ENCODE assay signal across 20 cellular contexts in the genomic region with DNA sequence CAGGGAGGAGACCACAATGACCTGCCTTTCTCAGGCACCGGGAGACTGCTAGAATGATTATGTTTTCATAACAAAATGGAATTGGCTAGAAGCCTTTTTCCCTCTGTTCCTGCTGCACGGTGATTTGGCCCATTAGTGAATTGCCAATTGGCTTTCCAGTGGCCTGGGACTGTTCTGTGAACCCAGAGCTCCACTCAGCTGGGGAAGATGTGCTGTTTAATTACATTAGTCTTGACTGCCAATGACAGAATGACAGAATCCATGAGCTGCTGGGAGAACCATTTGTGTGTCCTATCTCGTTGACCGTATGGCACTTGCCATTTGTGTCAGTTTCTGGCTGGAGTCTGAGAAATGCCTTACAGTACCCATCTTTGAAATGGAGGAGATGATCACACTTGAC.
DNase-seq lines count a peak whose midpoint lies in the region; ATAC-seq, FAIRE-seq and TF ChIP-seq lines count a peak whose summit lies in the region.
"Had no signal": no experiment of that assay in that cellular context is flagged by ENCODE, and none has a peak within 500 bp of the region (broad histone marks: within the 10 kb centered on the region; RNA-seq: fewer than 3 reads in every experiment).

No MANE protein-coding gene starts in this region.

- TF ChIP-seq EP300 in H1 (IDR thresholded peaks at IDR 0.05; ENCODE audit: borderline replicate concordance in 1 of 2, low read depth in 2 of 2, low read length in 2 of 2): no peak

- no peak overlapping the region for H2BK15ac ChIP-seq in H1 (ENCODE audit: low read length)

- H3K27ac ChIP-seq in H1 (ENCODE audit: low read depth, low read length): no peak overlapping the region
- H3K27ac ChIP-seq: BLaER1, C4-2B had no signal

- no peak overlapping the region for H2BK120ac ChIP-seq in H1 (replicated peaks; ENCODE audit: low read depth, low read length)

- H3K4me3 ChIP-seq in BE2C (ENCODE audit: low read depth, low read length) (no peak overlapping the region), H1 (ENCODE audit: extremely low read depth in 1 of 4, insufficient read depth in 2 of 4, low read depth in 3 of 4, low read length in 4 of 4) (no peak overlapping the region)
- H3K4me3 ChIP-seq: BLaER1 had no signal

- H3K79me1 ChIP-seq in H1 (ENCODE audit: low read depth, low read length): no peaks in the 10 kb centered on the region

- TF ChIP-seq CTCF in BE2C (IDR thresholded peaks at IDR 0.05; ENCODE audit: low read depth, low read length) (no peak), H1 (IDR thresholded peaks at IDR 0.05; ENCODE audit: control extremely low read depth in 1 of 3, insufficient read depth in 1 of 3, low read depth in 1 of 3, low read length in 3 of 3) (no peak)

- H3K4ac ChIP-seq in H1 (replicated peaks; ENCODE audit: insufficient read length, low read depth, low read length): no peak overlapping the region

- H3K18ac ChIP-seq in H1 (ENCODE audit: extremely low read depth, low read length): no peak overlapping the region

- no peaks in the 10 kb centered on the region for H3K9me3 ChIP-seq in BE2C
- H3K9me3 ChIP-seq in H1 (ENCODE audit: insufficient read depth in 2 of 2, low read depth in 1 of 2, low read length in 1 of 2): no peaks in the 10 kb centered on the region
- H3K9me3 ChIP-seq: BLaER1 had no signal

- FAIRE-seq in H1 (lab: Jason Lieb, UNC): no peak
- FAIRE-seq: GM12891, GM18507 had no signal

- no peak overlapping the region for H4K91ac ChIP-seq in H1 (replicated peaks; ENCODE audit: insufficient read length, low read length)

- no peak overlapping the region for H2AK5ac ChIP-seq in H1 (ENCODE audit: low read depth, low read length)

- DNase-seq in BE2C: peak; percentile 86
- peak; percentile 20 for DNase-seq in NCI-H446 treated with DMSO at 0.1 percent for 48 hours (lab: John Stamatoyannopoulos, UW)
- no peak for DNase-seq in H1 (ENCODE audit: low read depth in 1 of 2, low spot score in 2 of 2)
- DNase-seq in sciatic nerve (ENCODE audit: low spot score): no peak
- DNase-seq in HPDE6-E6E7 (ENCODE audit: extremely low spot score): no peak
- no peak for DNase-seq in stimulated activated CD8-positive, alpha-beta memory T cell treated with anti-CD3 and anti-CD28 coated beads, Interleukin-4, amount 100 ng/mL, for 48 hours
- DNase-seq: Calu3; CD4-positive, alpha-beta T cell; CD8-positive, alpha-beta memory T cell; COR-L47; DMS53; DMS79 treated with DMSO at 0.1 percent for 48 hours; GF-D8; GOT3; H7; HCEC 1CT had no signal

- intact Hi-C loops in sciatic nerve (cut with DNase I): no loop called here

- no peaks in the 10 kb centered on the region for H3K23me2 ChIP-seq in H1 (ENCODE audit: low read depth, low read length)

- no peak overlapping the region for H2BK12ac ChIP-seq in H1 (ENCODE audit: low read depth, low read length)

- H2BK5ac ChIP-seq in H1 (ENCODE audit: low read depth, low read length): no peak overlapping the region

- H3K56ac ChIP-seq in H1 (replicated peaks; ENCODE audit: insufficient read length, low read depth, low read length): no peak overlapping the region

- TF ChIP-seq RAD21 in H1 (IDR thresholded peaks at IDR 0.05 in 1 of 2, conservative IDR thresholded peaks at IDR 0.05 in 1 of 2; ENCODE audit: low read depth in 2 of 2, low read length in 2 of 2): no peak

- H4K5ac ChIP-seq in H1 (ENCODE audit: insufficient read length, low read depth, low read length): no peak overlapping the region

- H3K4me2 ChIP-seq in H1 (ENCODE audit: insufficient read depth in 1 of 2, low read depth in 2 of 2, low read length in 2 of 2): no peak overlapping the region
- H3K4me2 ChIP-seq: BLaER1 had no signal

- CTCF ChIA-PET in H1 (lab: Charles Lee; ENCODE audit: partially characterized antibody): interaction anchor here (1.3 kb wide), 1 partner anchor 22 kb away, joined by 3 read pairs; no protein-coding TSS in a partner anchor

- POLR2A ChIA-PET in H1 (lab: Charles Lee; ENCODE audit: partially characterized antibody): no interaction called here

- WGBS in H1 (ENCODE audit: extremely low coverage in 1 of 2, insufficient coverage in 1 of 2, insufficient read length in 1 of 2, insufficient replicate concordance in 2 of 2, low coverage in 1 of 2, low lambda C conversion rate in 2 of 2, missing lambda C conversion rate in 1 of 2), 2 experiments: 91% methylated on average over 4 of the region's 4 CpGs; no CpG with 5 or more reads in 1 of the 2 experiments

- no peak for TF ChIP-seq POLR2A in H1 (IDR thresholded peaks at IDR 0.05; ENCODE audit: control extremely low read depth in 1 of 2, low read depth in 2 of 2, low read length in 2 of 2)

- H2BK20ac ChIP-seq in H1 (ENCODE audit: low read length): no peak overlapping the region

- no peak overlapping the region for H4K8ac ChIP-seq in H1 (ENCODE audit: extremely low read depth, insufficient read depth, low read length)

- H3K36me3 ChIP-seq in BE2C (no peaks in the 10 kb centered on the region), H1 (ENCODE audit: control insufficient read depth in 2 of 4, insufficient read depth in 4 of 4, low read length in 3 of 4) (no peaks in the 10 kb centered on the region)
- H3K36me3 ChIP-seq: BLaER1 had no signal

- H3K4me1 ChIP-seq in BE2C: peaks cover 19% of the 10 kb centered on the region
- H3K4me1 ChIP-seq in H1 (replicated peaks in 1 of 4; ENCODE audit: control insufficient read depth in 3 of 4, insufficient read depth in 4 of 4, low read length in 3 of 4): no peaks in the 10 kb centered on the region
- H3K4me1 ChIP-seq: BLaER1 had no signal

- H3K23ac ChIP-seq in H1 (ENCODE audit: insufficient read length): no peak overlapping the region

- no peak overlapping the region for H3K14ac ChIP-seq in H1 (ENCODE audit: insufficient read length)

- no peak overlapping the region for H3K9ac ChIP-seq in H1 (replicated peaks in 1 of 4; ENCODE audit: extremely low read depth in 1 of 4, low read depth in 3 of 4, low read length in 3 of 4)
- H3K9ac ChIP-seq: BLaER1 had no signal

- H4K20me1 ChIP-seq in H1 (replicated peaks in 1 of 2; ENCODE audit: control insufficient read depth in 1 of 2, insufficient read depth in 2 of 2, low read length in 2 of 2): no peaks in the 10 kb centered on the region
- H4K20me1 ChIP-seq: BLaER1 had no signal

- peak; percentile 38 for ATAC-seq in sciatic nerve

- no peaks in the 10 kb centered on the region for H3K79me2 ChIP-seq in H1 (ENCODE audit: control insufficient read depth in 1 of 2, insufficient read depth in 2 of 2, low read length in 2 of 2)

- H3K27me3 ChIP-seq in BE2C (no peaks in the 10 kb centered on the region), H1 (replicated peaks in 1 of 4; ENCODE audit: control insufficient read depth in 3 of 4, extremely low read depth in 1 of 4, insufficient read depth in 3 of 4, low read length in 3 of 4) (no peaks in the 10 kb centered on the region)
- H3K27me3 ChIP-seq: BLaER1 had no signal

- H2AFZ ChIP-seq in H1 (ENCODE audit: low read length): peak overlapping the region; percentile 88; the same call in 1 of the 2 replicates

TF ChIP-seq in H1, 55 proteins besides CTCF, POLR2A, EP300 and RAD21:
- no peak for TF ChIP-seq GABPA (IDR thresholded peaks at IDR 0.05; ENCODE audit: borderline replicate concordance, insufficient read depth, low read length)
- no peak for TF ChIP-seq CHD2 (IDR thresholded peaks at IDR 0.05; ENCODE audit: low read length)
- no peak for TF ChIP-seq NANOG (IDR thresholded peaks at IDR 0.05; ENCODE audit: insufficient read depth, low read depth, low read length, poor library complexity, severe bottlenecking)
- TF ChIP-seq BACH1 (IDR thresholded peaks at IDR 0.05; ENCODE audit: low read length): no peak
- TF ChIP-seq SP2 (IDR thresholded peaks at IDR 0.05; ENCODE audit: low read length): no peak
- no peak for TF ChIP-seq CEBPB (IDR thresholded peaks at IDR 0.05; ENCODE audit: low read depth, low read length)
- TF ChIP-seq SP1 (IDR thresholded peaks at IDR 0.05; ENCODE audit: low read depth, low read length): no peak
- no peak for TF ChIP-seq RNF2 (IDR thresholded peaks at IDR 0.05; ENCODE audit: borderline replicate concordance, low read depth, low read length, missing control alignments, poor library complexity, severe bottlenecking)
- no peak for TF ChIP-seq TAF7 (optimal IDR thresholded peaks at IDR 0.05; ENCODE audit: borderline replicate concordance, low read depth, low read length)
- TF ChIP-seq SIN3A (conservative IDR thresholded peaks at IDR 0.05 in 1 of 2, IDR thresholded peaks at IDR 0.05 in 1 of 2; ENCODE audit: low read depth in 1 of 2, low read length in 2 of 2): no peak
- TF ChIP-seq GTF2F1 (IDR thresholded peaks at IDR 0.05; ENCODE audit: borderline replicate concordance, low read depth, low read length): no peak
- no peak for TF ChIP-seq KDM1A (IDR thresholded peaks at IDR 0.05; ENCODE audit: borderline replicate concordance, low read length)
- TF ChIP-seq JUND (IDR thresholded peaks at IDR 0.05; ENCODE audit: low read length): no peak
- no peak for TF ChIP-seq HDAC2 (IDR thresholded peaks at IDR 0.05; ENCODE audit: borderline replicate concordance in 1 of 2, low read depth in 2 of 2, low read length in 2 of 2)
- TF ChIP-seq, protein P1, sequence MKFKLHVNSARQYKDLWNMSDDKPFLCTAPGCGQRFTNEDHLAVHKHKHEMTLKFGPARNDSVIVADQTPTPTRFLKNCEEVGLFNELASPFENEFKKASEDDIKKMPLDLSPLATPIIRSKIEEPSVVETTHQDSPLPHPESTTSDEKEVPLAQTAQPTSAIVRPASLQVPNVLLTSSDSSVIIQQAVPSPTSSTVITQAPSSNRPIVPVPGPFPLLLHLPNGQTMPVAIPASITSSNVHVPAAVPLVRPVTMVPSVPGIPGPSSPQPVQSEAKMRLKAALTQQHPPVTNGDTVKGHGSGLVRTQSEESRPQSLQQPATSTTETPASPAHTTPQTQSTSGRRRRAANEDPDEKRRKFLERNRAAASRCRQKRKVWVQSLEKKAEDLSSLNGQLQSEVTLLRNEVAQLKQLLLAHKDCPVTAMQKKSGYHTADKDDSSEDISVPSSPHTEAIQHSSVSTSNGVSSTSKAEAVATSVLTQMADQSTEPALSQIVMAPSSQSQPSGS (IDR thresholded peaks at IDR 0.05; ENCODE audit: low read length): no peak
- TF ChIP-seq BCL11A (IDR thresholded peaks at IDR 0.05; ENCODE audit: low read depth in 2 of 2, low read length in 2 of 2): no peak
- TF ChIP-seq JUN (IDR thresholded peaks at IDR 0.05; ENCODE audit: low read depth, low read length): no peak

Comparison
In these comparisons a context has a peak if more than half of its experiments do, and no peak if none do; other contexts are left out.
1. DNase-seq: peak in BE2C (single experiment) and NCI-H446 treated with DMSO at 0.1 percent for 48 hours (single experiment); none in H1 (0 of 2), sciatic nerve (single experiment), HPDE6-E6E7 (single experiment) and stimulated activated CD8-positive, alpha-beta memory T cell treated with anti-CD3 and anti-CD28 coated beads, Interleukin-4, amount 100 ng/mL, for 48 hours (single experiment).